ENCODE assay signal across 12 cellular contexts in the genomic region with DNA sequence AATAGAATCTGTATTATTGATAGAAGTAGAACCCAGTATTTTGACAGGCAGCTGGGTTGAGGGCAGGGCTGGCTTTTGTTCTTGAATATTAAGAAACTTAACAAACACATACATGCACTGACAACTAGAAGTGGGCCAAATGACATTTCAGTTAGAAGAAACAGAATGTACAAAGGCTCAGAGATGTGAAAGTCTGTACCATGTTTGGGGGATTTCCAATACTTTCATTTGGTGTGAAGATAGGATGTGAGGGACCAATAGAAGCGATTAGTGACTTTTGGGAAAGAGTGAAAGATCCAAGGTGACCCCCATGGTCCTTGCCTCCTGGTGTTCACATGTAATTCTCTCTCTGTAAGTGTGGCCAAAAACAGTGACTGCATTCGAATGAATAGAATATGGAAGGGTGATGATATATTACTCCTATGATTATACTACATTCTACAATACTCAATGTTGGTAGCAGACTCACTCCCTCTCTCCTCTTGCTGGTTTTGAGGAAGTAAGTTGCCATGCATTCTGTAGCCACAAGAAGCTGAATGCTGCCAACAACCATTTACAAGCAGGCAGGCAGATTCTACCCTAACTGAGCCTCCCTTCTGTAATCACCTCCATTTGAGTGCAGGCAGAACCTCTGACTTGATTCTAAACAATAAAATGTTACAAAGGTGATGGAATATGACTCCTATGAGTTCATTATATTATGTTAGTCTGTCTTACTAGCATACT.
"Had no signal": no experiment of that assay in that cellular context is flagged by ENCODE, and none has a peak within 500 bp of the region (broad histone marks: within the 10 kb centered on the region; RNA-seq: fewer than 3 reads in every experiment).

No MANE protein-coding gene starts in this region.

- H3K27ac ChIP-seq: dorsolateral prefrontal cortex, lower lobe of right lung, parathyroid adenoma, upper lobe of right lung had no signal

- H3K9me3 ChIP-seq: upper lobe of right lung had no signal

- ATAC-seq: esophagus mucosa, lower lobe of right lung, upper lobe of right lung had no signal

- H3K4me1 ChIP-seq: lower lobe of right lung, parathyroid adenoma, upper lobe of right lung had no signal

- H3K4me3 ChIP-seq: dorsolateral prefrontal cortex, lower lobe of right lung, upper lobe of right lung had no signal

- DNase-seq: activated CD4-positive, alpha-beta T cell treated with anti-CD3 and anti-CD28 coated beads, Interleukin-2, amount 10 ng/mL, durations not matched to agents 7 days and 5 days; activated CD4-positive, CD25-positive, alpha-beta regulatory T cell; activated effector memory CD4-positive, alpha-beta T cell treated with Interleukin-2 at 50 U/mL for 16 hours; activated T-cell treated with anti-CD3 and anti-CD28 coated beads for 4 hours; amygdala; dorsolateral prefrontal cortex; glutamatergic neuron; lower lobe of right lung; stimulated activated CD4-positive, alpha-beta T cell treated with anti-CD3 and anti-CD28 coated beads, Interleukin-2, amount 100 ng/mL, for 48 hours; upper lobe of right lung had no signal

- H3K36me3 ChIP-seq: lower lobe of right lung, upper lobe of right lung had no signal

- H3K27me3 ChIP-seq: dorsolateral prefrontal cortex, upper lobe of right lung had no signal
